In genomic region chr16:84397090-84397489, GRCh38 we compare ENCODE assay signal across 16 cellular contexts. TPM values are rescaled to one million over a fixed set of nuclear protein-coding genes. Genes with fewer than 3 reads are reported as not detected.
DNase-seq lines count a peak whose midpoint lies in the region; ATAC-seq and TF ChIP-seq lines count a peak whose summit lies in the region.
"Had no signal": no experiment of that assay in that cellular context is flagged by ENCODE, and none has a peak within 500 bp of the region (broad histone marks: within the 10 kb centered on the region; RNA-seq: fewer than 3 reads in every experiment).

No MANE protein-coding gene starts in this region.

- H3K27ac Mint-ChIP-seq in Caco-2 (ENCODE audit: unreplicated experiment) (peak overlapping the region; percentile 94), mesothelial cell of epicardium (no peak overlapping the region)
- H3K27ac Mint-ChIP-seq in activated naive CD4-positive, alpha-beta T cell treated with anti-CD3 and anti-CD28 coated beads, Interleukin-2, amount 50 U/mL, for 72 hours, result no peak overlapping the region
- H3K27ac Mint-ChIP-seq: activated T-helper 17 cell treated with anti-CD3 and anti-CD28 coated beads, Interleukin-2, amount 50 U/mL, for 72 hours; CD4-positive, CD25-positive, alpha-beta regulatory T cell; stimulated activated memory B cell treated with anti-CD40 and anti-IgM and Interleukin-4, amounts not matched to agents 10 μg/mL and 1 μg/mL and 100 μg/mL, for 72 hours had no signal

- DNase-seq in Caco-2, result peak in 1 of 2 experiments; percentile 26
- no peak for DNase-seq in LNCaP clone FGC (ENCODE audit: low read depth)
- DNase-seq in choroid plexus epithelial cell (ENCODE audit: low read depth), result no peak
- no peak for DNase-seq in mesothelial cell of epicardium (ENCODE audit: low spot score in 2 of 2, unreplicated experiment in 2 of 2)
- DNase-seq in putamen (ENCODE audit: low spot score), result no peak
- no peak for DNase-seq in psoas muscle
- no peak for DNase-seq in activated naive CD4-positive, alpha-beta T cell treated with anti-CD3 and anti-CD28 coated beads, Interleukin-2, amount 50 U/mL, for 72 hours (ENCODE audit: low spot score in 2 of 2)
- DNase-seq: activated CD4-positive, alpha-beta T cell treated with anti-CD3 and anti-CD28 coated beads, Interleukin-2, amount 50 U/mL, for 48 hours; CD4-positive, CD25-positive, alpha-beta regulatory T cell; effector CD4-positive, alpha-beta T cell; Kasumi-1; NCI-H2029 treated with DMSO at 0.1 percent for 48 hours; SHP77 had no signal

- TF ChIP-seq CTCF in Caco-2 (IDR thresholded peaks at IDR 0.05; ENCODE audit: insufficient read depth in 1 of 2, low read depth in 1 of 2, low read length in 1 of 2, severe bottlenecking in 1 of 2, unreplicated experiment in 1 of 2) (peak; percentile 42 to 57), LNCaP clone FGC (IDR thresholded peaks at IDR 0.05; ENCODE audit: control insufficient read depth, extremely low read depth, insufficient read depth) (0 out of 2 replicates have a peak, but pooled peaks have one; percentile 1), choroid plexus epithelial cell (conservative IDR thresholded peaks at IDR 0.05; ENCODE audit: low read depth, low read length) (peak; percentile 30), mesothelial cell of epicardium (IDR thresholded peaks at IDR 0.05; ENCODE audit: unreplicated experiment) (peak; percentile 35), psoas muscle (IDR thresholded peaks at IDR 0.05) (no peak)

- H3K27ac ChIP-seq in psoas muscle, result no peak overlapping the region

- H3K36me3 Mint-ChIP-seq in Caco-2 (ENCODE audit: insufficient read depth, unreplicated experiment) (peaks cover 17% of the 10 kb centered on the region), mesothelial cell of epicardium (peaks cover 19% of the 10 kb centered on the region)
- no peaks in the 10 kb centered on the region for H3K36me3 Mint-ChIP-seq in activated naive CD4-positive, alpha-beta T cell treated with anti-CD3 and anti-CD28 coated beads, Interleukin-2, amount 50 U/mL, for 72 hours
- H3K36me3 Mint-ChIP-seq: CD4-positive, CD25-positive, alpha-beta regulatory T cell; stimulated activated memory B cell treated with anti-CD40 and anti-IgM and Interleukin-4, amounts not matched to agents 10 μg/mL and 1 μg/mL and 100 μg/mL, for 72 hours had no signal

- H3K4me3 ChIP-seq in Caco-2 (ENCODE audit: low read depth, low read length), result no peak overlapping the region
- no peak overlapping the region for H3K4me3 ChIP-seq in LNCaP clone FGC (ENCODE audit: low read depth, low read length)
- H3K4me3 ChIP-seq in choroid plexus epithelial cell (ENCODE audit: low read depth, low read length), result no peak overlapping the region
- H3K4me3 ChIP-seq in psoas muscle, result no peak overlapping the region

- H3K4me1 ChIP-seq in Caco-2, result peaks cover 28% of the 10 kb centered on the region
- H3K4me1 ChIP-seq in psoas muscle, result no peaks in the 10 kb centered on the region

- CTCF ChIA-PET in Caco-2 (lab: Charles Lee), result no interaction called here

- intact Hi-C loops in Caco-2 (cut with micrococcal nuclease; ENCODE audit: unreplicated experiment), result loop anchor here (1.0 kb wide), 1 partner anchor 78 kb away; no protein-coding TSS in a partner anchor
- intact Hi-C loops in psoas muscle (cut with DNase I), result no loop called here

- POLR2A ChIA-PET in Caco-2 (lab: Charles Lee), result interaction anchor here (0.7 kb wide), 1 partner anchor 29 kb away, joined by 3 read pairs; the partner anchor contains the start of gene ATP2C2

- peaks cover 23% of the 10 kb centered on the region for H3K4me1 Mint-ChIP-seq in Caco-2 (ENCODE audit: low read depth, unreplicated experiment)
- H3K4me1 Mint-ChIP-seq in mesothelial cell of epicardium, result peaks cover 21% of the 10 kb centered on the region
- H3K4me1 Mint-ChIP-seq: activated T-helper 17 cell treated with anti-CD3 and anti-CD28 coated beads, Interleukin-2, amount 50 U/mL, for 72 hours; CD4-positive, CD25-positive, alpha-beta regulatory T cell; stimulated activated memory B cell treated with anti-CD40 and anti-IgM and Interleukin-4, amounts not matched to agents 10 μg/mL and 1 μg/mL and 100 μg/mL, for 72 hours had no signal

- 86 to 89% (median 86%) methylated on average over 6 of the region's 6 CpGs for WGBS in psoas muscle, 3 donors

- H3K4me3 Mint-ChIP-seq in Caco-2 (ENCODE audit: unreplicated experiment), result peak overlapping the region; percentile 71
- no peak overlapping the region for H3K4me3 Mint-ChIP-seq in mesothelial cell of epicardium
- H3K4me3 Mint-ChIP-seq: activated T-helper 17 cell treated with anti-CD3 and anti-CD28 coated beads, Interleukin-2, amount 50 U/mL, for 72 hours; CD4-positive, CD25-positive, alpha-beta regulatory T cell; stimulated activated memory B cell treated with anti-CD40 and anti-IgM and Interleukin-4, amounts not matched to agents 10 μg/mL and 1 μg/mL and 100 μg/mL, for 72 hours had no signal

- TSS peak; percentile 49 for BruUV-seq in Caco-2 (replicated peaks; lab: Mats Ljungman, UMichigan)

- H3K27me3 ChIP-seq in Caco-2 (replicated peaks; ENCODE audit: control insufficient read depth, insufficient read depth, low read length), result no peaks in the 10 kb centered on the region
- peaks cover 0 to 20% (median 6%) of the 10 kb centered on the region in 3 donors for H3K27me3 ChIP-seq in psoas muscle (ENCODE audit: insufficient read depth in 3 of 3, low read length in 2 of 3)

- H3K27me3 Mint-ChIP-seq in Caco-2 (ENCODE audit: insufficient read depth, unreplicated experiment) (no peaks in the 10 kb centered on the region), mesothelial cell of epicardium (ENCODE audit: low read depth) (no peaks in the 10 kb centered on the region)

- ATAC-seq in GM21737 (IDR thresholded peaks at IDR 0.05; ENCODE audit: unreplicated experiment) (no peak), psoas muscle (no peak)
- ATAC-seq in activated naive CD4-positive, alpha-beta T cell treated with anti-CD3 and anti-CD28 coated beads, Interleukin-2, amount 50 U/mL, for 72 hours, result no peak
- ATAC-seq: activated T-helper 17 cell treated with anti-CD3 and anti-CD28 coated beads, Interleukin-2, amount 50 U/mL, for 72 hours; stimulated activated memory B cell treated with anti-CD40 and anti-IgM and Interleukin-4, amounts not matched to agents 10 μg/mL and 1 μg/mL and 100 μg/mL, for 72 hours had no signal

- H3K9me3 Mint-ChIP-seq in Caco-2 (ENCODE audit: unreplicated experiment), result no peaks in the 10 kb centered on the region
- H3K9me3 Mint-ChIP-seq in mesothelial cell of epicardium, result peaks cover 16% of the 10 kb centered on the region
- H3K9me3 Mint-ChIP-seq in activated naive CD4-positive, alpha-beta T cell treated with anti-CD3 and anti-CD28 coated beads, Interleukin-2, amount 50 U/mL, for 72 hours, result no peaks in the 10 kb centered on the region
- H3K9me3 Mint-ChIP-seq: activated T-helper 17 cell treated with anti-CD3 and anti-CD28 coated beads, Interleukin-2, amount 50 U/mL, for 72 hours had no signal

- H3K36me3 ChIP-seq in Caco-2 (ENCODE audit: control insufficient read depth, insufficient read depth, low read length) (no peaks in the 10 kb centered on the region), psoas muscle (ENCODE audit: insufficient read depth in 1 of 2, low read depth in 1 of 2) (no peaks in the 10 kb centered on the region)

- H3K9me3 ChIP-seq in Caco-2 (no peaks in the 10 kb centered on the region), psoas muscle (no peaks in the 10 kb centered on the region)

RNA-seq across cellular contexts. Expression of gene ATP2C2, which starts 28.8 kb away (rescaled TPM):
- total RNA-seq in Caco-2 (2022), result 45.7 and 47.0 TPM in 2 replicates
- 43.5 to 52.5 TPM (median 47.7 TPM) in 3 replicates for total RNA-seq in mesothelial cell of epicardium
- total RNA-seq in psoas muscle, result not detected
- polyA plus RNA-seq in psoas muscle, result under 1 TPM in 2 of 3 donors, not detected in 1; 0.03 to 0.06 TPM
- total RNA-seq in activated naive CD4-positive, alpha-beta T cell treated with anti-CD3 and anti-CD28 coated beads, Interleukin-2, amount 50 U/mL, for 72 hours, result not detected
- total RNA-seq: activated T-helper 17 cell treated with anti-CD3 and anti-CD28 coated beads, Interleukin-2, amount 50 U/mL, for 72 hours; CD4-positive, CD25-positive, alpha-beta regulatory T cell had no signal

Comparison
In these comparisons a context has a peak if more than half of its experiments do, and no peak if none do; other contexts are left out.
1. RNA of gene ATP2C2, which starts 28.8 kb away (total RNA-seq): 43.5 to 52.5 TPM in mesothelial cell of epicardium and 45.7 to 47.0 TPM in Caco-2; not detected in psoas muscle and not detected in activated naive CD4-positive, alpha-beta T cell treated with anti-CD3 and anti-CD28 coated beads, Interleukin-2, amount 50 U/mL, for 72 hours; every median in the first group is over 10 times any median in the second.